Comparison of ENCODE assay signal across 28 cellular contexts in genomic region chr1:216207154-216207553, GRCh38.
"Had no signal": no experiment of that assay in that cellular context is flagged by ENCODE, and none has a peak within 500 bp of the region (broad histone marks: within the 10 kb centered on the region; RNA-seq: fewer than 3 reads in every experiment).

No MANE protein-coding gene starts in this region.

- H3K27me3 ChIP-seq: adrenal gland, body of pancreas had no signal

- ATAC-seq: activated CD4-positive, alpha-beta T cell treated with anti-CD3 and anti-CD28 coated beads for 36 hours; activated CD8-positive, alpha-beta memory T cell treated with anti-CD3 and anti-CD28 coated beads, Interleukin-2, amount 10 ng/mL, durations not matched to agents 7 days and 5 days; activated CD8-positive, alpha-beta T cell treated with anti-CD3 and anti-CD28 coated beads, Interleukin-2, amount 10 ng/mL, durations not matched to agents 7 days and 5 days; activated naive CD8-positive, alpha-beta T cell treated with anti-CD3 and anti-CD28 coated beads, Interleukin-2, amount 50 U/mL, for 24 hours; body of pancreas; esophagus mucosa had no signal

- H3K9me3 ChIP-seq: adrenal gland, body of pancreas had no signal

- H3K4me3 ChIP-seq: adrenal gland, body of pancreas, coronary artery, dorsolateral prefrontal cortex had no signal

- DNase-seq: activated CD4-positive, alpha-beta memory T cell treated with anti-CD3 and anti-CD28 coated beads for 36 hours; activated CD4-positive, alpha-beta T cell treated with anti-CD3 and anti-CD28 coated beads for 36 hours; activated CD4-positive, alpha-beta T cell treated with anti-CD3 and anti-CD28 coated beads, Interleukin-2, amount 10 ng/mL, durations not matched to agents 24 days and 14 days; activated CD4-positive, CD25-positive, alpha-beta regulatory T cell; activated CD4-positive, CD25-positive, alpha-beta regulatory T cell treated with anti-CD3 and anti-CD28 coated beads, Interleukin-2, amount 50 U/mL, for 72 hours; activated CD8-positive, alpha-beta memory T cell treated with anti-CD3 and anti-CD28 coated beads, Interleukin-2, amount 10 ng/mL, durations not matched to agents 7 days and 5 days; activated CD8-positive, alpha-beta memory T cell treated with anti-CD3 and anti-CD28 coated beads, Interleukin-2, amount 50 U/mL, for 4 hours; activated CD8-positive, alpha-beta T cell treated with anti-CD3 and anti-CD28 coated beads, Interleukin-2, amount 10 ng/mL, durations not matched to agents 7 days and 5 days; activated effector memory CD4-positive, alpha-beta T cell treated with anti-CD3 and anti-CD28 coated beads, Interleukin-2, amount 50 U/mL, for 16 hours; activated naive CD4-positive, alpha-beta T cell treated with anti-CD3 and anti-CD28 coated beads for 36 hours; activated naive CD8-positive, alpha-beta T cell treated with anti-CD3 and anti-CD28 coated beads for 36 hours; activated naive CD8-positive, alpha-beta T cell treated with anti-CD3 and anti-CD28 coated beads, Interleukin-2, amount 50 U/mL, for 24 hours; activated T-cell treated with anti-CD3 and anti-CD28 coated beads, Interleukin-2, amount 50 U/mL, for 1 hour; activated T-cell treated with anti-CD3 and anti-CD28 coated beads, Interleukin-2, amount 50 U/mL, for 48 hours; adrenal gland; amygdala; aorta; body of pancreas; caudate nucleus; dorsolateral prefrontal cortex; effector memory CD4-positive, alpha-beta T cell; endodermal cell; foreskin fibroblast; head of caudate nucleus; T-helper 2 cell had no signal

- H3K27ac ChIP-seq: adrenal gland, body of pancreas, coronary artery, dorsolateral prefrontal cortex had no signal

- H3K4me1 ChIP-seq: adrenal gland, body of pancreas had no signal

- H3K36me3 ChIP-seq: adrenal gland had no signal

- FAIRE-seq: frontal cortex had no signal
